In the genomic region with DNA sequence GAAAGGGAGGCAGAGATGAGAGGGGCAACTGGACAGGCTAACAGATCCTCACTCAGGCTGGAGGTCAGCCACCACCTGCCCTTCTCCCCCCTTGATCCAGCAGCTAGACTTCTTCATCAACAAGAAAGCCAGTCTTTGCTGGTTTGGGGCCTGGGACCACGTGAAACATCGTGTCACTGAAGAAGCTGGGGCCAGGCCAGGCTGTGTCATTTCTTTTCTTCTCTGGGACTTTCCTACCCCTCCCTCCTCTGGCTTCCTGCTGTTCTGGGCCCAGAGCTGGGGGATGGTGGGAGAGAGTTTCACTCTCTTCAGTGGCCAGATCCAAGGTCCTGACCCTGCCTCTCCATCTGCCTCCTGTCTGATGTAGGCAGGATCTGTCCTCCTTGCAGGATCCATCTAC, we compare ENCODE assay signal across 1 cellular context.
TF ChIP-seq lines count a peak whose summit lies in the region.

No MANE protein-coding gene starts in this region.

TF ChIP-seq in K562, 482 proteins besides CTCF, POLR2A, EP300 and RAD21:
- TF ChIP-seq TSC22D4 (tag; IDR thresholded peaks at IDR 0.05), result no peak
- TF ChIP-seq USF1 (CRISPR knock-in tag; IDR thresholded peaks at IDR 0.05), result no peak
- no peak for TF ChIP-seq SMAD2 (IDR thresholded peaks at IDR 0.05; ENCODE audit: low read depth, low read length)
- no peak for TF ChIP-seq GATAD2A (IDR thresholded peaks at IDR 0.05)
- no peak for TF ChIP-seq SPI1 (IDR thresholded peaks at IDR 0.05; ENCODE audit: borderline replicate concordance, low read depth, low read length)
- no peak for TF ChIP-seq ZEB2 (IDR thresholded peaks at IDR 0.05)
- TF ChIP-seq FOXO4 (CRISPR knock-in tag; IDR thresholded peaks at IDR 0.05), result no peak
- no peak for TF ChIP-seq NFIC (IDR thresholded peaks at IDR 0.05)
- no peak for TF ChIP-seq FOS (IDR thresholded peaks at IDR 0.05; ENCODE audit: extremely low read depth, insufficient read length)
